Comparison of ENCODE assay signal across 22 cellular contexts in the genomic region with DNA sequence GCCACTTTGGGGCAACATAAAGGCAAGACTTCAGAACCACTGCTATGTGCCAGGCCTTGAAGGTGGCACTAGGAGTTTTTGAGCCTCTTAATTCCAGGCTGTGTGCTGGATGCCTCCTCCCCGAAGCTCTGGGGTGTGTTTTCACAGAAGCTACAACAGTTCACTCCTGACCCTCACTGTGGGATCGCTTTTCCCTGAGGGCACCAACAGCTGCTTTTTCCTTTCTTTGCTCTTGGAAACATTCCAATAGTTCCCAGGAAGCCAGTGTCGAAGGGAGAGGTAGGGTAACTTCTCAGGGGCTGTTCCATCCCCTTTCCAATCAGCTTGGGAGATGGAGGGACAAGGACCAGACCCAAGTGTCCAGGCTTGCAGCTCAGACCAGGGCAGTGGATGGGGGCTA.
"Had no signal": no experiment of that assay in that cellular context is flagged by ENCODE, and none has a peak within 500 bp of the region (broad histone marks: within the 10 kb centered on the region; RNA-seq: fewer than 3 reads in every experiment).

No MANE protein-coding gene starts in this region.

- DNase-seq: kidney glomerular epithelial cell; left cardiac atrium; left lung; lower lobe of right lung; mammary epithelial cell; mesenchymal stem cell; naive thymus-derived CD8-positive, alpha-beta T cell; nucleus accumbens; pancreas; psoas muscle; right lobe of liver; stimulated activated CD4-positive, alpha-beta T cell treated with anti-CD3 and anti-CD28 coated beads, Interleukin-12 subunit alpha, Interleukin-12 subunit beta, amount 100 ng/mL, for 4 hours; stimulated activated CD4-positive, alpha-beta T cell treated with anti-CD3 and anti-CD28 coated beads, Interleukin-15, amount 100 ng/mL, for 24 hours; stimulated activated CD4-positive, alpha-beta T cell treated with anti-CD3 and anti-CD28 coated beads, Interleukin-2, amount 100 ng/mL, for 24 hours; stimulated activated CD4-positive, alpha-beta T cell treated with anti-CD3 and anti-CD28 coated beads, Interleukin-4, amount 100 ng/mL, for 1 hour; stimulated activated naive B cell treated with anti-CD40 and anti-IgM and Interleukin-4, amounts not matched to agents 10 μg/mL and 1 μg/mL and 100 μg/mL, for 72 hours; stimulated activated naive CD8-positive, alpha-beta T cell treated with anti-CD3 and anti-CD28 coated beads, Interleukin-15, Interleukin-2, amounts not matched to agents 100 U/mL and 50 U/mL, for 24 hours; stomach; testis; thyroid gland; transverse colon; upper lobe of left lung had no signal
